ENCODE assay signal across 9 cellular contexts in genomic region chr9:34869390-34869789, GRCh38.
DNase-seq lines count a peak whose midpoint lies in the region; ATAC-seq and TF ChIP-seq lines count a peak whose summit lies in the region.
"Had no signal": no experiment of that assay in that cellular context is flagged by ENCODE, and none has a peak within 500 bp of the region (broad histone marks: within the 10 kb centered on the region; RNA-seq: fewer than 3 reads in every experiment).

No MANE protein-coding gene starts in this region.

- no peak for ATAC-seq in HG03342 (IDR thresholded peaks at IDR 0.05; ENCODE audit: unreplicated experiment)

- no peaks in the 10 kb centered on the region for H3K79me2 ChIP-seq in hepatocyte

- H3K36me3 ChIP-seq in hepatocyte (replicated peaks; ENCODE audit: insufficient read depth, low read depth) (no peaks in the 10 kb centered on the region), HAP-1 (replicated peaks) (no peaks in the 10 kb centered on the region)

- DNase-seq in Ammon's horn (ENCODE audit: low spot score) (peak; percentile 10), GM13977 (ENCODE audit: low spot score) (no peak), RKO (ENCODE audit: low spot score) (peak; percentile 56), hepatocyte (ENCODE audit: low spot score) (no peak), posterior vena cava (ENCODE audit: low spot score) (no peak), ecto neural progenitor cell (ENCODE audit: low spot score) (no peak), HAP-1 (ENCODE audit: low spot score in 2 of 2) (no peak)
- DNase-seq: stimulated activated CD4-positive, alpha-beta T cell treated with anti-CD3 and anti-CD28 coated beads, Interleukin-2, amount 100 ng/mL, for 48 hours had no signal

- TF ChIP-seq CTCF in GM13977 (IDR thresholded peaks at IDR 0.05; ENCODE audit: extremely low read depth, insufficient read depth, missing control alignments) (peak; percentile 45), hepatocyte (IDR thresholded peaks at IDR 0.05; ENCODE audit: poor library complexity) (peak; percentile 37)

- no peak overlapping the region for H3K27ac ChIP-seq in hepatocyte

- in situ Hi-C loops in GM13977 (cut with MboI; ENCODE audit: low pct_unique_long_range_greater_than_20kb, low sequenced_read_pairs, unreplicated experiment) (no loop called here), HAP-1 (cut with MboI; ENCODE audit: low sequenced_read_pairs) (no loop called here)

- H3K9me3 ChIP-seq in hepatocyte (ENCODE audit: low read depth) (no peaks in the 10 kb centered on the region), HAP-1 (no peaks in the 10 kb centered on the region)

- H4K20me1 ChIP-seq in hepatocyte (ENCODE audit: insufficient read depth, poor library complexity, severe bottlenecking): no peaks in the 10 kb centered on the region

- intact Hi-C loops in posterior vena cava (cut with DNase I): no loop called here

- H2AFZ ChIP-seq in hepatocyte: no peak overlapping the region

- H3K4me2 ChIP-seq in hepatocyte: no peak overlapping the region

- 46% methylated on average over 2 of the region's 2 CpGs for WGBS in hepatocyte (ENCODE audit: low lambda C conversion rate, missing lambda C conversion rate)

- H3K4me3 ChIP-seq in hepatocyte (no peak overlapping the region), HAP-1 (no peak overlapping the region)

- H3K4me1 ChIP-seq in hepatocyte (ENCODE audit: insufficient read depth) (no peaks in the 10 kb centered on the region), HAP-1 (no peaks in the 10 kb centered on the region)

- no peaks in the 10 kb centered on the region for H3K9me2 ChIP-seq in hepatocyte (replicated peaks; ENCODE audit: insufficient read depth)

- H3K27me3 ChIP-seq in hepatocyte (peaks cover 11% of the 10 kb centered on the region), HAP-1 (ENCODE audit: low read depth) (0 out of 2 replicates have a peak, but pooled peaks cover 2% of the 10 kb centered on the region)

Comparison
In these comparisons a context has a peak if more than half of its experiments do, and no peak if none do; other contexts are left out.
1. DNase-seq: peak in Ammon's horn (single experiment) and RKO (single experiment); none in GM13977 (single experiment), hepatocyte (single experiment), posterior vena cava (single experiment), ecto neural progenitor cell (single experiment) and HAP-1 (0 of 2).